Comparison of ENCODE assay signal across 8 cellular contexts in the genomic region with DNA sequence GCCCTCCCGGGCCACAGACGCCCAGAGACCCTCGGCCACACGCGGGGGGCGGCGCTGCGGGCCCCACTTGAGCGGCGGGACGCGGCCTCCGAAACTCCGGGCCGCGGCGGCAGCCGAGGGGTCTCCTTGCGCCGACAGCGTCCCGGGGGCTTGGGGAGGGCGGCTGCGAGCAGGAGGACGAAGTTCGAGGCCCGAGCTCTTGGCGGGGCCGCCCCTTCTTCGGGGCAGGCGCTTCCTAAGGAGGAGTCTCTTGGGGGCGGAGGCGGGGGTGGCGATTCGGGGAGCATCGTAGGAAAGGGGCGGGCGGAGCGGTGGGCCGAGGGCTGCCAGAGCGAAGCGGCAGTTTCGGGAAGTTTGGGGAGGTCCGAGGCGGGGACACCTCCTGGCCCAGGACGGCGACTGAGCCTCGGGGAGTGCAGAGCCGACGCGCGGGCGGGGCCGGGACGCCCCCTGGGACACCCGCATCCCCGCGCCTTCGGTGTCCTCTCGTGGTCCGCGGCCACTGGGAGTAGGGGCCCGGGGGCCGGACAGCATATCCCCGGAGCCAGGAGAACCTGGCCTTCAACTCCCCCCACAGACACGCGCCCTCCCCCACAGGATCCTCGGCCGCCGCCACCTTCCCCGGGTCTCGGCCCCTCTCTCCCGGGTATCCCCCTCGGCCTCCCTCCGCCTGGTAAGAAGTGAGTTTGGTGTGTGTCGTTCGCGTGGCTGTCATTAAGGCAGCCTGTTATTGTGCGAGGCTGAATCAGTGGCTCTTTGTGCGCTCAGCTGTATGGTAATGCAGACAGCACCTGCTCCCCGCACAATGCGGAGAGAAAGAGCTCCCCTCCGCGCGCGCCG. TPM values are rescaled to one million over a fixed set of nuclear protein-coding genes. Genes with fewer than 3 reads are reported as not detected.
A peak's percentile ranks its signal among the peaks of the same experiment; 100 is the strongest.
DNase-seq lines count a peak whose midpoint lies in the region; ATAC-seq and TF ChIP-seq lines count a peak whose summit lies in the region.

No MANE protein-coding gene starts in this region.

- H3K4me1 Mint-ChIP-seq in activated CD4-positive, alpha-beta memory T cell treated with anti-CD3 and anti-CD28 coated beads, Interleukin-2, amount 10 ng/mL, durations not matched to agents 7 days and 5 days: peaks cover 42% of the 10 kb centered on the region
- H3K4me1 Mint-ChIP-seq in type B pancreatic cell (ENCODE audit: unreplicated experiment): peaks cover 44% of the 10 kb centered on the region

- peak; percentile 32 for DNase-seq in ACHN
- DNase-seq in GM20000 (ENCODE audit: low spot score): peak; percentile 78
- peak; percentile 50 for DNase-seq in NCI-H2107 (lab: John Stamatoyannopoulos, UW)
- peak; percentile 29 for DNase-seq in activated CD4-positive, alpha-beta memory T cell treated with anti-CD3 and anti-CD28 coated beads, Interleukin-2, amount 10 ng/mL, durations not matched to agents 7 days and 5 days
- DNase-seq in mucosa of gallbladder (ENCODE audit: low spot score): peak; percentile 56
- DNase-seq in type B pancreatic cell (ENCODE audit: extremely low spot score, unreplicated experiment): no peak
- no peak for DNase-seq in glomerular visceral epithelial cell (ENCODE audit: extremely low spot score)

- peak overlapping the region; percentile 66 for H3K4me3 Mint-ChIP-seq in activated CD4-positive, alpha-beta memory T cell treated with anti-CD3 and anti-CD28 coated beads, Interleukin-2, amount 10 ng/mL, durations not matched to agents 7 days and 5 days
- peak overlapping the region; percentile 90 for H3K4me3 Mint-ChIP-seq in type B pancreatic cell

- peaks cover 5% of the 10 kb centered on the region for H3K36me3 Mint-ChIP-seq in activated CD4-positive, alpha-beta memory T cell treated with anti-CD3 and anti-CD28 coated beads, Interleukin-2, amount 10 ng/mL, durations not matched to agents 7 days and 5 days (ENCODE audit: low read depth)
- H3K36me3 Mint-ChIP-seq in type B pancreatic cell: peaks cover 6% of the 10 kb centered on the region

- POLR2A ChIA-PET in activated CD4-positive, alpha-beta memory T cell treated with anti-CD3 and anti-CD28 coated beads, Interleukin-2, amount 10 ng/mL, durations not matched to agents 7 days and 5 days (lab: Charles Lee): interaction anchor here (1.0 to 1.7 kb wide), 2 partner anchors 11 to 16 kb away, joined by 3 read pairs; no protein-coding TSS in a partner anchor

- H3K27ac Mint-ChIP-seq in activated CD4-positive, alpha-beta memory T cell treated with anti-CD3 and anti-CD28 coated beads, Interleukin-2, amount 10 ng/mL, durations not matched to agents 7 days and 5 days: no peak overlapping the region
- H3K27ac Mint-ChIP-seq in type B pancreatic cell: peak overlapping the region; percentile 78

- ATAC-seq in esophagus mucosa: peak; percentile 31

- peaks cover 72% of the 10 kb centered on the region for H3K27me3 Mint-ChIP-seq in activated CD4-positive, alpha-beta memory T cell treated with anti-CD3 and anti-CD28 coated beads, Interleukin-2, amount 10 ng/mL, durations not matched to agents 7 days and 5 days
- H3K27me3 Mint-ChIP-seq in type B pancreatic cell: peaks cover 72% of the 10 kb centered on the region

- in situ Hi-C loops in ACHN (cut with HindIII; ENCODE audit: low pct_ligation_motif_present, low pct_unique_long_range_greater_than_20kb, low sequenced_read_pairs): no loop called here

- CTCF ChIA-PET in activated CD4-positive, alpha-beta memory T cell treated with anti-CD3 and anti-CD28 coated beads, Interleukin-2, amount 10 ng/mL, durations not matched to agents 7 days and 5 days (lab: Charles Lee): interaction anchor here (0.7 to 3.0 kb wide), 4 partner anchors 292 to 459 kb away, joined by 3 to 11 read pairs (median 6); no protein-coding TSS in a partner anchor

- no peaks in the 10 kb centered on the region for H3K9me3 Mint-ChIP-seq in activated CD4-positive, alpha-beta memory T cell treated with anti-CD3 and anti-CD28 coated beads, Interleukin-2, amount 10 ng/mL, durations not matched to agents 7 days and 5 days
- H3K9me3 Mint-ChIP-seq in type B pancreatic cell: no peaks in the 10 kb centered on the region

- TF ChIP-seq CTCF in GM20000 (IDR thresholded peaks at IDR 0.05; ENCODE audit: extremely low read depth, missing control alignments) (no peak), type B pancreatic cell (conservative IDR thresholded peaks at IDR 0.05) (no peak)

RNA-seq across cellular contexts. Expression of a gene that starts 0.6 kb away (rescaled TPM):
- under 1 TPM in 1 of 2 experiments, not detected in 1; 0.20 TPM for total RNA-seq in activated CD4-positive, alpha-beta memory T cell treated with anti-CD3 and anti-CD28 coated beads, Interleukin-2, amount 10 ng/mL, durations not matched to agents 7 days and 5 days
- total RNA-seq in esophagus mucosa (10.4 TPM), mucosa of gallbladder (13.0 TPM), type B pancreatic cell (ENCODE audit: low replicate concordance) (4.2 and 11.7 TPM in 2 replicates)

RNA-seq across cellular contexts. Expression of a gene that starts 15.1 kb away (rescaled TPM):
- 10 to 100 TPM; 23.9 to 25.0 TPM for total RNA-seq in activated CD4-positive, alpha-beta memory T cell treated with anti-CD3 and anti-CD28 coated beads, Interleukin-2, amount 10 ng/mL, durations not matched to agents 7 days and 5 days
- total RNA-seq in esophagus mucosa: 12.4 TPM
- total RNA-seq in mucosa of gallbladder: 38.9 TPM
- total RNA-seq in type B pancreatic cell (ENCODE audit: low replicate concordance): 37.7 and 40.5 TPM in 2 replicates

Comparison
In these comparisons a context has a peak if more than half of its experiments do, and no peak if none do; other contexts are left out.
1. DNase-seq: peak in ACHN (single experiment), GM20000 (single experiment), NCI-H2107 (single experiment), activated CD4-positive, alpha-beta memory T cell treated with anti-CD3 and anti-CD28 coated beads, Interleukin-2, amount 10 ng/mL, durations not matched to agents 7 days and 5 days (single experiment) and mucosa of gallbladder (single experiment); none in type B pancreatic cell (single experiment) and glomerular visceral epithelial cell (single experiment).